38 cellular contexts compared by ENCODE assay signal in genomic region chr1:26965213-26965612, GRCh38. TPM values are rescaled to one million over a fixed set of nuclear protein-coding genes. Genes with fewer than 3 reads are reported as not detected.
"Had no signal": no experiment of that assay in that cellular context is flagged by ENCODE, and none has a peak within 500 bp of the region (broad histone marks: within the 10 kb centered on the region; RNA-seq: fewer than 3 reads in every experiment).

No MANE protein-coding gene starts in this region.

- H3K36me3 ChIP-seq: brain microvascular endothelial cell, breast epithelium had no signal

- H3K36me3 Mint-ChIP-seq: activated CD8-positive, alpha-beta memory T cell treated with anti-CD3 and anti-CD28 coated beads, Interleukin-2, amount 10 ng/mL, durations not matched to agents 7 days and 5 days; activated naive CD4-positive, alpha-beta T cell treated with anti-CD3 and anti-CD28 coated beads, Interleukin-2, amount 10 ng/mL, durations not matched to agents 7 days and 5 days; activated naive CD4-positive, alpha-beta T cell treated with anti-CD3 and anti-CD28 coated beads, Interleukin-2, amount 50 U/mL, for 24 hours; activated naive CD8-positive, alpha-beta T cell had no signal

- FAIRE-seq: astrocyte, TTC549 had no signal

- H3K4me3 ChIP-seq: body of pancreas, breast epithelium had no signal

- H3K27ac ChIP-seq: body of pancreas, brain microvascular endothelial cell, breast epithelium, VCaP had no signal

- H3K9me3 Mint-ChIP-seq: activated CD4-positive, alpha-beta memory T cell treated with anti-CD3 and anti-CD28 coated beads, Interleukin-2, amount 10 ng/mL, durations not matched to agents 7 days and 5 days; activated CD4-positive, alpha-beta T cell treated with anti-CD3 and anti-CD28 coated beads, Interleukin-2, amount 10 ng/mL, durations not matched to agents 7 days and 5 days; activated naive CD4-positive, alpha-beta T cell treated with anti-CD3 and anti-CD28 coated beads, Interleukin-2, amount 10 ng/mL, durations not matched to agents 7 days and 5 days; activated naive CD4-positive, alpha-beta T cell treated with anti-CD3 and anti-CD28 coated beads, Interleukin-2, amount 50 U/mL, for 24 hours; activated naive CD8-positive, alpha-beta T cell treated with anti-CD3 and anti-CD28 coated beads, Interleukin-2, amount 10 ng/mL, durations not matched to agents 7 days and 5 days; activated naive CD8-positive, alpha-beta T cell treated with anti-CD3 and anti-CD28 coated beads, Interleukin-2, amount 50 U/mL, for 24 hours; activated T-cell treated with anti-CD3 and anti-CD28 coated beads, Interleukin-2, amount 50 U/mL, for 24 hours; activated T-helper 2 cell treated with anti-CD3 and anti-CD28 coated beads, Interferon-gamma antibody, Interleukin-2, Interleukin-4, amounts not matched to agents 10 μg/mL and 5 μg/mL and 100 μg/mL, durations not matched to agents 14 hours and 24 hours and 36 hours; T-helper 1 cell treated with Interleukin-12 subunit alpha and Interleukin-12 subunit beta and Interleukin-4 antibody, amounts not matched to agents 30 μg/mL and 1 μg/mL, for 36 hours; T-helper 2 cell treated with Interferon-gamma antibody and Interleukin-4, amounts not matched to agents 5 μg/mL and 100 μg/mL, for 36 hours had no signal

- H3K4me3 Mint-ChIP-seq: activated CD4-positive, alpha-beta memory T cell treated with anti-CD3 and anti-CD28 coated beads, Interleukin-2, amount 10 ng/mL, durations not matched to agents 7 days and 5 days; activated CD4-positive, alpha-beta T cell treated with anti-CD3 and anti-CD28 coated beads for 36 hours; activated CD4-positive, alpha-beta T cell treated with anti-CD3 and anti-CD28 coated beads, Interleukin-2, amount 10 ng/mL, durations not matched to agents 7 days and 5 days; activated CD8-positive, alpha-beta memory T cell treated with anti-CD3 and anti-CD28 coated beads, Interleukin-2, amount 10 ng/mL, durations not matched to agents 7 days and 5 days; activated CD8-positive, alpha-beta T cell treated with anti-CD3 and anti-CD28 coated beads, Interleukin-2, amount 10 ng/mL, durations not matched to agents 7 days and 5 days; activated naive CD4-positive, alpha-beta T cell treated with anti-CD3 and anti-CD28 coated beads, Interleukin-2, amount 10 ng/mL, durations not matched to agents 7 days and 5 days; activated naive CD4-positive, alpha-beta T cell treated with anti-CD3 and anti-CD28 coated beads, Interleukin-2, amount 50 U/mL, for 24 hours; activated naive CD8-positive, alpha-beta T cell; activated naive CD8-positive, alpha-beta T cell treated with anti-CD3 and anti-CD28 coated beads, Interleukin-2, amount 10 ng/mL, durations not matched to agents 7 days and 5 days; activated naive CD8-positive, alpha-beta T cell treated with anti-CD3 and anti-CD28 coated beads, Interleukin-2, amount 50 U/mL, for 24 hours; activated T-cell treated with anti-CD3 and anti-CD28 coated beads, Interleukin-2, amount 50 U/mL, for 24 hours; T-helper 1 cell treated with Interleukin-12 subunit alpha and Interleukin-12 subunit beta and Interleukin-4 antibody, amounts not matched to agents 30 μg/mL and 1 μg/mL, for 36 hours; T-helper 2 cell treated with Interferon-gamma antibody and Interleukin-4, amounts not matched to agents 5 μg/mL and 100 μg/mL, for 36 hours had no signal

- H3K9me3 ChIP-seq: body of pancreas, breast epithelium had no signal

- DNase-seq: activated CD4-positive, alpha-beta memory T cell treated with anti-CD3 and anti-CD28 coated beads, Interleukin-2, amount 10 ng/mL, durations not matched to agents 7 days and 5 days; activated CD4-positive, alpha-beta T cell treated with anti-CD3 and anti-CD28 coated beads for 1 hour; activated CD4-positive, alpha-beta T cell treated with anti-CD3 and anti-CD28 coated beads for 36 hours; activated CD4-positive, alpha-beta T cell treated with anti-CD3 and anti-CD28 coated beads for 48 hours; activated CD4-positive, alpha-beta T cell treated with anti-CD3 and anti-CD28 coated beads, Interleukin-2, amount 10 ng/mL, durations not matched to agents 7 days and 5 days; activated CD4-positive, alpha-beta T cell treated with anti-CD3 and anti-CD28 coated beads, Interleukin-2, amount 50 U/mL, for 48 hours; activated CD4-positive, CD25-positive, alpha-beta regulatory T cell; activated CD8-positive, alpha-beta memory T cell treated with anti-CD3 and anti-CD28 coated beads for 24 hours; activated CD8-positive, alpha-beta memory T cell treated with anti-CD3 and anti-CD28 coated beads, Interleukin-2, amount 10 ng/mL, durations not matched to agents 7 days and 5 days; activated CD8-positive, alpha-beta memory T cell treated with anti-CD3 and anti-CD28 coated beads, Interleukin-2, amount 50 U/mL, for 48 hours; activated CD8-positive, alpha-beta T cell treated with anti-CD3 and anti-CD28 coated beads, Interleukin-2, amount 10 ng/mL, durations not matched to agents 7 days and 5 days; activated effector memory CD4-positive, alpha-beta T cell treated with Interleukin-2 at 50 U/mL for 16 hours; activated gamma-delta T cell; activated naive CD4-positive, alpha-beta T cell treated with anti-CD3 and anti-CD28 coated beads, Interleukin-2, amount 10 ng/mL, durations not matched to agents 7 days and 5 days; activated naive CD4-positive, alpha-beta T cell treated with Interleukin-2 at 50 U/mL for 16 hours; activated naive CD8-positive, alpha-beta T cell treated with anti-CD3 and anti-CD28 coated beads, Interleukin-2, amount 10 ng/mL, durations not matched to agents 7 days and 5 days; activated naive CD8-positive, alpha-beta T cell treated with anti-CD3 and anti-CD28 coated beads, Interleukin-2, amount 50 U/mL, for 24 hours; activated T-cell treated with anti-CD3 and anti-CD28 coated beads, Interleukin-2, amount 50 U/mL, for 24 hours; activated T-cell treated with anti-CD3 and anti-CD28 coated beads, Interleukin-2, amount 50 U/mL, for 48 hours; amniotic stem cell; aorta; body of pancreas; brain microvascular endothelial cell; central memory CD4-positive, alpha-beta T cell; T-helper 1 cell; T-helper 2 cell; T-helper 9 cell had no signal

- H3K27ac Mint-ChIP-seq: activated CD4-positive, alpha-beta memory T cell treated with anti-CD3 and anti-CD28 coated beads, Interleukin-2, amount 10 ng/mL, durations not matched to agents 7 days and 5 days; activated CD4-positive, alpha-beta T cell treated with anti-CD3 and anti-CD28 coated beads for 36 hours; activated CD4-positive, alpha-beta T cell treated with anti-CD3 and anti-CD28 coated beads, Interleukin-2, amount 10 ng/mL, durations not matched to agents 7 days and 5 days; activated CD8-positive, alpha-beta memory T cell treated with anti-CD3 and anti-CD28 coated beads, Interleukin-2, amount 10 ng/mL, durations not matched to agents 7 days and 5 days; activated CD8-positive, alpha-beta T cell treated with anti-CD3 and anti-CD28 coated beads, Interleukin-2, amount 10 ng/mL, durations not matched to agents 7 days and 5 days; activated naive CD4-positive, alpha-beta T cell treated with anti-CD3 and anti-CD28 coated beads, Interleukin-2, amount 10 ng/mL, durations not matched to agents 7 days and 5 days; activated naive CD8-positive, alpha-beta T cell; activated naive CD8-positive, alpha-beta T cell treated with anti-CD3 and anti-CD28 coated beads, Interleukin-2, amount 10 ng/mL, durations not matched to agents 7 days and 5 days; activated naive CD8-positive, alpha-beta T cell treated with anti-CD3 and anti-CD28 coated beads, Interleukin-2, amount 50 U/mL, for 24 hours; activated T-cell treated with anti-CD3 and anti-CD28 coated beads, Interleukin-2, amount 50 U/mL, for 24 hours; activated T-helper 2 cell treated with anti-CD3 and anti-CD28 coated beads, Interferon-gamma antibody, Interleukin-2, Interleukin-4, amounts not matched to agents 10 μg/mL and 5 μg/mL and 100 μg/mL, durations not matched to agents 14 hours and 24 hours and 36 hours; T-helper 1 cell treated with Interleukin-12 subunit alpha and Interleukin-12 subunit beta and Interleukin-4 antibody, amounts not matched to agents 30 μg/mL and 1 μg/mL, for 36 hours; T-helper 2 cell treated with Interferon-gamma antibody and Interleukin-4, amounts not matched to agents 5 μg/mL and 100 μg/mL, for 36 hours had no signal

- ATAC-seq: activated CD4-positive, alpha-beta T cell treated with anti-CD3 and anti-CD28 coated beads for 36 hours; activated CD4-positive, CD25-positive, alpha-beta regulatory T cell treated with anti-CD3 and anti-CD28 coated beads, Interleukin-2, amount 50 U/mL, for 24 hours; activated CD8-positive, alpha-beta memory T cell treated with anti-CD3 and anti-CD28 coated beads, Interleukin-2, amount 10 ng/mL, durations not matched to agents 7 days and 5 days; activated CD8-positive, alpha-beta T cell treated with anti-CD3 and anti-CD28 coated beads, Interleukin-2, amount 10 ng/mL, durations not matched to agents 7 days and 5 days; activated naive CD8-positive, alpha-beta T cell treated with anti-CD3 and anti-CD28 coated beads, Interleukin-2, amount 50 U/mL, for 24 hours; body of pancreas had no signal

- H3K27me3 ChIP-seq: body of pancreas, brain microvascular endothelial cell had no signal

RNA-seq across cellular contexts. Expression of gene KDF1, which starts 4.9 kb away (rescaled TPM):
- total RNA-seq: activated CD4-positive, alpha-beta T cell treated with anti-CD3 and anti-CD28 coated beads, Interleukin-2, amount 10 ng/mL, durations not matched to agents 7 days and 5 days; activated CD8-positive, alpha-beta memory T cell treated with anti-CD3 and anti-CD28 coated beads, Interleukin-2, amount 10 ng/mL, durations not matched to agents 7 days and 5 days; activated CD8-positive, alpha-beta T cell treated with anti-CD3 and anti-CD28 coated beads, Interleukin-2, amount 10 ng/mL, durations not matched to agents 7 days and 5 days; activated T-helper 2 cell treated with anti-CD3 and anti-CD28 coated beads, Interferon-gamma antibody, Interleukin-2, Interleukin-4, amounts not matched to agents 10 μg/mL and 5 μg/mL and 100 μg/mL, durations not matched to agents 14 hours and 24 hours and 36 hours; aorta; cardiac septum had no signal

RNA-seq across cellular contexts. Expression of gene TRNP1, which starts 28.3 kb away (rescaled TPM):
- total RNA-seq: activated CD4-positive, alpha-beta memory T cell treated with anti-CD3 and anti-CD28 coated beads, Interleukin-2, amount 10 ng/mL, durations not matched to agents 7 days and 5 days; activated CD4-positive, alpha-beta T cell treated with anti-CD3 and anti-CD28 coated beads, Interleukin-2, amount 10 ng/mL, durations not matched to agents 7 days and 5 days; activated CD8-positive, alpha-beta T cell treated with anti-CD3 and anti-CD28 coated beads, Interleukin-2, amount 10 ng/mL, durations not matched to agents 7 days and 5 days; activated naive CD8-positive, alpha-beta T cell treated with anti-CD3 and anti-CD28 coated beads, Interleukin-2, amount 10 ng/mL, durations not matched to agents 7 days and 5 days had no signal

RNA-seq across cellular contexts. Expression of gene TENT5B, which starts 47.4 kb away (rescaled TPM):
- total RNA-seq: activated CD4-positive, alpha-beta memory T cell treated with anti-CD3 and anti-CD28 coated beads, Interleukin-2, amount 10 ng/mL, durations not matched to agents 7 days and 5 days; activated CD4-positive, alpha-beta T cell treated with anti-CD3 and anti-CD28 coated beads for 36 hours; activated CD4-positive, alpha-beta T cell treated with anti-CD3 and anti-CD28 coated beads, Interleukin-2, amount 10 ng/mL, durations not matched to agents 7 days and 5 days; activated CD8-positive, alpha-beta memory T cell treated with anti-CD3 and anti-CD28 coated beads, Interleukin-2, amount 10 ng/mL, durations not matched to agents 7 days and 5 days; activated CD8-positive, alpha-beta T cell treated with anti-CD3 and anti-CD28 coated beads, Interleukin-2, amount 10 ng/mL, durations not matched to agents 7 days and 5 days; activated naive CD8-positive, alpha-beta T cell treated with anti-CD3 and anti-CD28 coated beads, Interleukin-2, amount 10 ng/mL, durations not matched to agents 7 days and 5 days; activated T-helper 2 cell treated with anti-CD3 and anti-CD28 coated beads, Interferon-gamma antibody, Interleukin-2, Interleukin-4, amounts not matched to agents 10 μg/mL and 5 μg/mL and 100 μg/mL, durations not matched to agents 14 hours and 24 hours and 36 hours had no signal

RNA-seq across cellular contexts. Expression of gene NR0B2, which starts 51.4 kb away (rescaled TPM):
- total RNA-seq: activated CD4-positive, alpha-beta memory T cell treated with anti-CD3 and anti-CD28 coated beads, Interleukin-2, amount 10 ng/mL, durations not matched to agents 7 days and 5 days; activated CD4-positive, alpha-beta T cell treated with anti-CD3 and anti-CD28 coated beads for 36 hours; activated CD4-positive, alpha-beta T cell treated with anti-CD3 and anti-CD28 coated beads, Interleukin-2, amount 10 ng/mL, durations not matched to agents 7 days and 5 days; activated CD8-positive, alpha-beta memory T cell treated with anti-CD3 and anti-CD28 coated beads, Interleukin-2, amount 10 ng/mL, durations not matched to agents 7 days and 5 days; activated CD8-positive, alpha-beta T cell treated with anti-CD3 and anti-CD28 coated beads, Interleukin-2, amount 10 ng/mL, durations not matched to agents 7 days and 5 days; activated naive CD8-positive, alpha-beta T cell treated with anti-CD3 and anti-CD28 coated beads, Interleukin-2, amount 10 ng/mL, durations not matched to agents 7 days and 5 days; activated T-helper 2 cell treated with anti-CD3 and anti-CD28 coated beads, Interferon-gamma antibody, Interleukin-2, Interleukin-4, amounts not matched to agents 10 μg/mL and 5 μg/mL and 100 μg/mL, durations not matched to agents 14 hours and 24 hours and 36 hours; aorta; astrocyte; breast epithelium had no signal
